In genomic region chr15:94119923-94120775, GRCh38 we compare ENCODE assay signal across 8 cellular contexts.
DNase-seq lines count a peak whose midpoint lies in the region; ATAC-seq and TF ChIP-seq lines count a peak whose summit lies in the region.

No MANE protein-coding gene starts in this region.

- ATAC-seq in GM18505 (IDR thresholded peaks at IDR 0.05; ENCODE audit: unreplicated experiment) (peak; percentile 100), HG02884 (IDR thresholded peaks at IDR 0.05; ENCODE audit: unreplicated experiment) (peak; percentile 100)

- TF ChIP-seq CTCF in AG09309 (IDR thresholded peaks at IDR 0.05; ENCODE audit: control insufficient read depth, insufficient read depth, low read depth, low read length, missing control alignments): peak; percentile 95

- DNase-seq in AG09309 (ENCODE audit: low read depth) (peak; percentile 72), NCI-H1417 (lab: John Stamatoyannopoulos, UW) (peak; percentile 72 to 95 (median 76)), SK-N-DZ (ENCODE audit: low spot score) (peak; percentile 68), T47D (ENCODE audit: low read depth in 1 of 2, low spot score in 1 of 2) (peak; percentile 40 to 92), iris pigment epithelial cell (ENCODE audit: low read depth) (peak; percentile 86)
- peak; percentile 17 to 20 for DNase-seq in stimulated activated CD4-positive, alpha-beta T cell treated with anti-CD3 and anti-CD28 coated beads, Interleukin-2, amount 100 ng/mL, for 24 hours

- no peak for TF ChIP-seq POLR2A in GM18505 (IDR thresholded peaks at IDR 0.05; ENCODE audit: borderline replicate concordance, extremely low read depth, insufficient read depth, insufficient read length)

- H3K4me3 ChIP-seq in AG09309 (ENCODE audit: control insufficient read depth, low read depth, low read length): no peak overlapping the region

- in situ Hi-C loops in T47D (cut with HindIII; ENCODE audit: low pct_unique_long_range_greater_than_20kb, low sequenced_read_pairs): no loop called here

Comparison
In these comparisons a context has a peak if more than half of its experiments do, and no peak if none do; other contexts are left out.
1. DNase-seq: peak in every context shown above with its lines; median percentile 86 in iris pigment epithelial cell; 76 in NCI-H1417; 72 in AG09309; 68 in SK-N-DZ; 66 in T47D; 18 in stimulated activated CD4-positive, alpha-beta T cell treated with anti-CD3 and anti-CD28 coated beads, Interleukin-2, amount 100 ng/mL, for 24 hours.